ENCODE assay signal across 8 cellular contexts in the genomic region with DNA sequence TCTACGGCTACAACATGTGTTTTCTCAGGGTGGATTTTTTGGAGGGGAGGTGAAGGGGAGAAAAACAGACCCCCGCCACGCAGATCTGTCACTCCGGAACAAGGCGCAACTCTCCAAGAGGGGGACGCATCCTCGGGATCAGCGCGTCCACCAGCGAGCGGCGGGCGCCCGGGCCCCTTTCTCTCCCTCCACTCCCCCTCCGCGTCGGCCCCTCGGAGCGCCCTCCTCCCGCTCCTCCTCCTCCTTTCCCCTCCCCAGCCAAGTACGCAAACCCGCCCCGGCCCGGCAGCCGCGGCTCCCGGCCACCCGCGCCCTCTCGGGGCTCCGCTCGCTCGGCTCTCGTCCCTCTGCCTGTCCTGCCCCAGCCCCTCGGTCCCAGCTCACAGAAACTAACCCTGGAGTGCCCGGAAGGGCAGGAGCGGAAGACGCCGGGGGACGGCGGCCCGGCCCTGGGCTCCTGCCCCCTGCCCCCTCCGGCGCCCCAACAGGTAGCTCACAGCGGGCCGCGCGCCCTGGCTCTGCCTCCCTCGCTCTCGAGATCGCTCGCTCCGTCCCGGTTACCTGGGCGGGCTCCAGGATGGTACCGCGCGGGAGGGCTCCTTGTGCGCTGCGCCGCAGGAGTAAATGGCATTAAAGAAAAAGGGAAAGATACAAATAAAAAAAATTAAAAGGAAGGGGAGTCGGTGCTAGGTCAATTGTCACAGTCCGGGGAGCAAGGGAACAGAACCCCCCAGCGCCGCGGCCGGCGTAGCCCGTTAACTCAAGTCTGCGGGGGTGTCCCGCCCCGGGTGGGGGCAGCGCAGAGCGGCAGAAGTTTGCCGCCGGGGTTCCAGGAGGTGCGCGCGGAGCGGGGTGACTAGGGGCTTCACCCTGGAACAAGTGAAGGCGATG.
DNase-seq lines count a peak whose midpoint lies in the region; ATAC-seq and TF ChIP-seq lines count a peak whose summit lies in the region.

No MANE protein-coding gene starts in this region.

- H3K36me3 ChIP-seq in ES-I3 (ENCODE audit: insufficient read depth, low read length) (no peaks in the 10 kb centered on the region), upper lobe of right lung (no peaks in the 10 kb centered on the region)

- H3K9ac ChIP-seq in ES-I3 (ENCODE audit: low read depth, low read length), result peak overlapping the region; percentile 67; the same call in 1 of the 2 replicates

- intact Hi-C loops in upper lobe of right lung (cut with DNase I), result no loop called here

- TF ChIP-seq CTCF in upper lobe of right lung (IDR thresholded peaks at IDR 0.05), result no peak

- H3K4me1 ChIP-seq in ES-I3 (ENCODE audit: insufficient read depth, low read length) (no peaks in the 10 kb centered on the region), upper lobe of right lung (peaks cover 4% of the 10 kb centered on the region)

- ATAC-seq in upper lobe of right lung (peak; percentile 37), GM21619 (IDR thresholded peaks at IDR 0.05; ENCODE audit: unreplicated experiment) (no peak), HG03039 (IDR thresholded peaks at IDR 0.05; ENCODE audit: unreplicated experiment) (no peak)

- DNase-seq in NCI-H748 (lab: John Stamatoyannopoulos, UW; ENCODE audit: unreplicated experiment), result peak; percentile 81
- DNase-seq in ecto neural progenitor cell (ENCODE audit: low spot score), result peak; percentile 80
- DNase-seq in medulla oblongata (ENCODE audit: extremely low spot score), result peak; percentile 42
- peak; percentile 80 for DNase-seq in upper lobe of right lung
- DNase-seq in NOMO-1 treated with dmso at 0.1 percent for 144 hours (lab: John Stamatoyannopoulos, UW; ENCODE audit: unreplicated experiment), result no peak

- H3K9me3 ChIP-seq in ES-I3 (ENCODE audit: control insufficient read depth, insufficient read depth, low read length) (no peaks in the 10 kb centered on the region), upper lobe of right lung (no peaks in the 10 kb centered on the region)

- H3K27ac ChIP-seq in upper lobe of right lung, result peak overlapping the region; percentile 83

- H3K4me3 ChIP-seq in upper lobe of right lung, result peak overlapping the region; percentile 56

- peaks cover 69% of the 10 kb centered on the region for H3K27me3 ChIP-seq in upper lobe of right lung
